ENCODE assay signal across 12 cellular contexts in genomic region chr9:34744295-34745221, GRCh38. TPM values are rescaled to one million over a fixed set of nuclear protein-coding genes. Genes with fewer than 3 reads are reported as not detected.
A peak's percentile ranks its signal among the peaks of the same experiment; 100 is the strongest.
DNase-seq lines count a peak whose midpoint lies in the region; ATAC-seq, FAIRE-seq and TF ChIP-seq lines count a peak whose summit lies in the region.
"Had no signal": no experiment of that assay in that cellular context is flagged by ENCODE, and none has a peak within 500 bp of the region (broad histone marks: within the 10 kb centered on the region; RNA-seq: fewer than 3 reads in every experiment).

No MANE protein-coding gene starts in this region.

- WGBS in small intestine, 3 donors, result 34 to 68% (median 50%) methylated on average over 2 of the region's 2 CpGs

- peaks cover 39% of the 10 kb centered on the region for H3K27me3 Mint-ChIP-seq in osteocyte (ENCODE audit: unreplicated experiment)
- peaks cover 20% of the 10 kb centered on the region for H3K27me3 Mint-ChIP-seq in activated CD4-positive, alpha-beta memory T cell treated with anti-CD3 and anti-CD28 coated beads for 36 hours
- H3K27me3 Mint-ChIP-seq in effector memory CD8-positive, alpha-beta T cell, result peaks cover 48 to 55% of the 10 kb centered on the region in 2 donors

- H3K4me1 ChIP-seq in foreskin keratinocyte, result peaks cover 41% of the 10 kb centered on the region
- peaks cover 0 to 2% of the 10 kb centered on the region in 2 donors for H3K4me1 ChIP-seq in small intestine (ENCODE audit: control insufficient read depth in 2 of 2, insufficient read depth in 1 of 2, low read depth in 1 of 2, low read length in 1 of 2)
- H3K4me1 ChIP-seq: SJSA1 had no signal

- no peaks in the 10 kb centered on the region for H3K27me3 ChIP-seq in foreskin keratinocyte
- no peaks in the 10 kb centered on the region for H3K27me3 ChIP-seq in small intestine (ENCODE audit: control insufficient read depth in 2 of 2, insufficient read depth in 2 of 2, low read length in 2 of 2)
- H3K27me3 ChIP-seq: SJSA1 had no signal

- peak; percentile 97 for ATAC-seq in foreskin keratinocyte
- ATAC-seq in effector memory CD8-positive, alpha-beta T cell (replicated peaks), result no peak

- H3K36me3 ChIP-seq in small intestine (ENCODE audit: control insufficient read depth in 2 of 2, insufficient read depth in 2 of 2, low read length in 2 of 2), result no peaks in the 10 kb centered on the region
- H3K36me3 ChIP-seq: SJSA1 had no signal

- H3K27ac ChIP-seq in foreskin keratinocyte, result peak overlapping the region; percentile 62
- H3K27ac ChIP-seq in small intestine (ENCODE audit: low read depth in 1 of 2, low read length in 1 of 2), result no peak overlapping the region
- H3K27ac ChIP-seq: SJSA1 had no signal

- intact Hi-C loops in activated CD4-positive, alpha-beta memory T cell treated with anti-CD3 and anti-CD28 coated beads for 36 hours (cut with micrococcal nuclease), result no loop called here

- no peaks in the 10 kb centered on the region for H3K9me3 Mint-ChIP-seq in osteocyte (ENCODE audit: unreplicated experiment)
- H3K9me3 Mint-ChIP-seq in activated CD4-positive, alpha-beta memory T cell treated with anti-CD3 and anti-CD28 coated beads for 36 hours, result peaks cover 5% of the 10 kb centered on the region
- H3K9me3 Mint-ChIP-seq in effector memory CD8-positive, alpha-beta T cell, result no peaks in the 10 kb centered on the region
- H3K9me3 Mint-ChIP-seq: central memory CD8-positive, alpha-beta T cell had no signal

- CTCF ChIA-PET in activated CD4-positive, alpha-beta memory T cell treated with anti-CD3 and anti-CD28 coated beads for 36 hours (lab: Charles Lee), result interaction anchor here (1.6 kb wide), 1 partner anchor 16 kb away, joined by 5 read pairs; no protein-coding TSS in a partner anchor

- H3K4me1 Mint-ChIP-seq in osteocyte (ENCODE audit: unreplicated experiment), result no peaks in the 10 kb centered on the region
- H3K4me1 Mint-ChIP-seq in activated CD4-positive, alpha-beta memory T cell treated with anti-CD3 and anti-CD28 coated beads for 36 hours (ENCODE audit: low read depth), result peaks cover 4% of the 10 kb centered on the region
- no peaks in the 10 kb centered on the region for H3K4me1 Mint-ChIP-seq in effector memory CD8-positive, alpha-beta T cell (ENCODE audit: low read depth in 2 of 2)
- H3K4me1 Mint-ChIP-seq: central memory CD8-positive, alpha-beta T cell; IgD-negative memory B cell had no signal

- FAIRE-seq in RCC 7860 (lab: Jason Lieb, UNC), result no peak
- no peak for FAIRE-seq in small intestine (lab: Jason Lieb, UNC)

- H3K27ac Mint-ChIP-seq in osteocyte (ENCODE audit: unreplicated experiment), result no peak overlapping the region
- H3K27ac Mint-ChIP-seq in activated CD4-positive, alpha-beta memory T cell treated with anti-CD3 and anti-CD28 coated beads for 36 hours, result no peak overlapping the region
- H3K27ac Mint-ChIP-seq in effector memory CD8-positive, alpha-beta T cell, result no peak overlapping the region
- H3K27ac Mint-ChIP-seq: IgD-negative memory B cell had no signal

- H3K4me3 ChIP-seq in small intestine (ENCODE audit: low read depth in 1 of 2, low read length in 2 of 2), result no peak overlapping the region
- H3K4me3 ChIP-seq: SJSA1 had no signal

- POLR2A ChIA-PET in activated CD4-positive, alpha-beta memory T cell treated with anti-CD3 and anti-CD28 coated beads for 36 hours (lab: Charles Lee), result no interaction called here

- no peaks in the 10 kb centered on the region for H3K9me3 ChIP-seq in small intestine (ENCODE audit: control insufficient read depth, low read depth)
- H3K9me3 ChIP-seq: SJSA1 had no signal

- TF ChIP-seq CTCF in foreskin keratinocyte (conservative IDR thresholded peaks at IDR 0.05) (no peak), osteocyte (IDR thresholded peaks at IDR 0.05) (no peak)

- no peaks in the 10 kb centered on the region for H3K36me3 Mint-ChIP-seq in osteocyte (ENCODE audit: unreplicated experiment)
- H3K36me3 Mint-ChIP-seq in activated CD4-positive, alpha-beta memory T cell treated with anti-CD3 and anti-CD28 coated beads for 36 hours, result no peaks in the 10 kb centered on the region
- H3K36me3 Mint-ChIP-seq in effector memory CD8-positive, alpha-beta T cell (ENCODE audit: insufficient read depth), result no peaks in the 10 kb centered on the region

- no peak overlapping the region for H3K4me3 Mint-ChIP-seq in osteocyte (ENCODE audit: unreplicated experiment)
- no peak overlapping the region for H3K4me3 Mint-ChIP-seq in activated CD4-positive, alpha-beta memory T cell treated with anti-CD3 and anti-CD28 coated beads for 36 hours
- no peak overlapping the region for H3K4me3 Mint-ChIP-seq in effector memory CD8-positive, alpha-beta T cell
- H3K4me3 Mint-ChIP-seq: central memory CD8-positive, alpha-beta T cell; IgD-negative memory B cell had no signal

- peak in 2 of 3 experiments; percentile 28 to 59 for DNase-seq in NCI-H1417 (lab: John Stamatoyannopoulos, UW)
- no peak for DNase-seq in NCI-H1417 treated with DMSO at 0.1 percent for 48 hours (lab: John Stamatoyannopoulos, UW)
- DNase-seq in RCC 7860 (ENCODE audit: low spot score), result peak; percentile 13
- DNase-seq in foreskin keratinocyte, result peak; percentile 100
- DNase-seq in small intestine, result peak; percentile 5
- no peak for DNase-seq in osteocyte (ENCODE audit: extremely low spot score, unreplicated experiment)
- no peak for DNase-seq in activated CD4-positive, alpha-beta memory T cell treated with anti-CD3 and anti-CD28 coated beads for 36 hours
- no peak for DNase-seq in effector memory CD8-positive, alpha-beta T cell

RNA-seq across cellular contexts. Expression of gene CCL21, which starts 34.6 kb away (rescaled TPM):
- total RNA-seq in foreskin keratinocyte, result not detected in 2 replicates
- 0.06 TPM in 1 of 2 replicates, not detected in the other for polyA plus RNA-seq in foreskin keratinocyte
- polyA plus RNA-seq in small intestine, result 100 to 1,000 TPM in 1 of 3 donors, 10 to 100 TPM in 1, 1 to 10 TPM in 1; 2.2 to 286 (median 24.6) TPM
- not detected in 2 replicates for total RNA-seq in osteocyte
- not detected for total RNA-seq in activated CD4-positive, alpha-beta memory T cell treated with anti-CD3 and anti-CD28 coated beads for 36 hours
- total RNA-seq: A673, SJSA1 had no signal
- polyA plus RNA-seq: IgD-negative memory B cell had no signal

RNA-seq across cellular contexts. Expression of gene CCL19, which starts 53.5 kb away (rescaled TPM):
- total RNA-seq in foreskin keratinocyte (not detected in 2 replicates), osteocyte (not detected in 2 replicates)
- polyA plus RNA-seq in foreskin keratinocyte (not detected in 2 replicates), small intestine (1 to 10 TPM in 1 of 3 donors, not detected in 2; 5.5 TPM)
- total RNA-seq in activated CD4-positive, alpha-beta memory T cell treated with anti-CD3 and anti-CD28 coated beads for 36 hours, result not detected
- total RNA-seq: A673, SJSA1 had no signal
- polyA plus RNA-seq: IgD-negative memory B cell had no signal

Comparison
In these comparisons a context has a peak if more than half of its experiments do, and no peak if none do; other contexts are left out.
1. DNase-seq: peak in NCI-H1417 (2 of 3), RCC 7860 (single experiment), foreskin keratinocyte (2 of 2) and small intestine (single experiment); none in NCI-H1417 treated with DMSO at 0.1 percent for 48 hours (single experiment), osteocyte (single experiment), activated CD4-positive, alpha-beta memory T cell treated with anti-CD3 and anti-CD28 coated beads for 36 hours (single experiment) and effector memory CD8-positive, alpha-beta T cell (0 of 3).